ENCODE assay signal across 8 cellular contexts in genomic region chr1:17569200-17570139, GRCh38. TPM values are rescaled to one million over a fixed set of nuclear protein-coding genes. Genes with fewer than 3 reads are reported as not detected.
DNase-seq lines count a peak whose midpoint lies in the region; ATAC-seq, FAIRE-seq and TF ChIP-seq lines count a peak whose summit lies in the region.
"Had no signal": no experiment of that assay in that cellular context is flagged by ENCODE, and none has a peak within 500 bp of the region (broad histone marks: within the 10 kb centered on the region; RNA-seq: fewer than 3 reads in every experiment).

No MANE protein-coding gene starts in this region.

- POLR2A ChIA-PET in H1 (lab: Charles Lee; ENCODE audit: partially characterized antibody) = interaction anchor here (0.7 to 10.3 kb wide), 6 partner anchors 8 to 67 kb away, joined by 3 to 102 read pairs (median 4); no protein-coding TSS in a partner anchor

- H3K9me3 ChIP-seq in H1 (ENCODE audit: insufficient read depth in 2 of 2, low read depth in 1 of 2, low read length in 1 of 2) = no peaks in the 10 kb centered on the region

- H2AFZ ChIP-seq in H1 (ENCODE audit: low read length) = no peak overlapping the region

- TF ChIP-seq POLR2A in H1 (IDR thresholded peaks at IDR 0.05; ENCODE audit: control extremely low read depth in 1 of 2, low read depth in 2 of 2, low read length in 2 of 2) = no peak

- peak overlapping the region; percentile 66 for H2BK120ac ChIP-seq in H1 (replicated peaks; ENCODE audit: low read depth, low read length)
- H2BK120ac ChIP-seq in mesendoderm (ENCODE audit: low read depth, low read length) = no peak overlapping the region

- no peak overlapping the region for H3K56ac ChIP-seq in H1 (replicated peaks; ENCODE audit: insufficient read length, low read depth, low read length)
- H3K56ac ChIP-seq in mesendoderm (ENCODE audit: low read length) = peak overlapping the region; percentile 44

- peak overlapping the region; percentile 97; the same call in 1 of the 2 replicates for H2BK15ac ChIP-seq in H1 (ENCODE audit: low read length)
- H2BK15ac ChIP-seq in mesendoderm (replicated peaks; ENCODE audit: low read depth) = no peak overlapping the region

- H3K4me2 ChIP-seq in H1 (ENCODE audit: insufficient read depth in 1 of 2, low read depth in 2 of 2, low read length in 2 of 2) = peak overlapping the region; percentile 8 to 19; a peak in 2 of 4 replicates
- no peak overlapping the region for H3K4me2 ChIP-seq in mesendoderm (ENCODE audit: low read length)

- DNase-seq in MV-4-11 (lab: John Stamatoyannopoulos, UW) (peak; percentile 95), H1 (ENCODE audit: low read depth in 1 of 2, low spot score in 2 of 2) (no peak), mesendoderm (peak; percentile 74), urothelium cell line (ENCODE audit: low spot score) (peak; percentile 84)

- H2BK12ac ChIP-seq in H1 (ENCODE audit: low read depth, low read length) = peak overlapping the region; percentile 75; the same call in 1 of the 2 replicates

- 0 out of 2 replicates have a peak overlapping the region, but pooled peaks have one; percentile 48 for H2BK20ac ChIP-seq in H1 (ENCODE audit: low read length)

- H3K4me3 ChIP-seq in H1 (ENCODE audit: extremely low read depth in 1 of 4, insufficient read depth in 2 of 4, low read depth in 3 of 4, low read length in 4 of 4) = 0 out of 8 replicates have a peak overlapping the region, but pooled peaks of 1 of the 4 experiments have one; percentile 8
- no peak overlapping the region for H3K4me3 ChIP-seq in mesendoderm (ENCODE audit: low read length)

- H2BK5ac ChIP-seq in H1 (ENCODE audit: low read depth, low read length) = peak overlapping the region; percentile 87; the same call in 1 of the 2 replicates
- no peak overlapping the region for H2BK5ac ChIP-seq in mesendoderm (ENCODE audit: low read length)

- TF ChIP-seq EP300 in H1 (IDR thresholded peaks at IDR 0.05; ENCODE audit: borderline replicate concordance in 1 of 2, low read depth in 2 of 2, low read length in 2 of 2) = no peak

- H3K18ac ChIP-seq in H1 (ENCODE audit: extremely low read depth, low read length) (peak overlapping the region; percentile 89), mesendoderm (ENCODE audit: low read length) (peak overlapping the region; percentile 13)

- H4K8ac ChIP-seq in H1 (ENCODE audit: extremely low read depth, insufficient read depth, low read length) (peak overlapping the region; percentile 39; the same call in 1 of the 2 replicates), mesendoderm (ENCODE audit: low read depth, low read length) (no peak overlapping the region)

- CTCF ChIA-PET in H1 (lab: Charles Lee; ENCODE audit: partially characterized antibody) = interaction anchor here (0.6 to 86.2 kb wide), 10 partner anchors 8 to 296 kb away, joined by 3 to 1640 read pairs (median 11); no protein-coding TSS in a partner anchor

- ATAC-seq in HG03469 (IDR thresholded peaks at IDR 0.05; ENCODE audit: unreplicated experiment) = no peak
- ATAC-seq in HG03378 (IDR thresholded peaks at IDR 0.05; ENCODE audit: unreplicated experiment) = no peak
- ATAC-seq in GM19035 (IDR thresholded peaks at IDR 0.05; ENCODE audit: unreplicated experiment) = no peak

- peaks cover 5 to 96% of the 10 kb centered on the region in 2 experiments; a peak in 2 of 4 replicates for H3K79me2 ChIP-seq in H1 (ENCODE audit: control insufficient read depth in 1 of 2, insufficient read depth in 2 of 2, low read length in 2 of 2)
- peaks cover 20% of the 10 kb centered on the region for H3K79me2 ChIP-seq in mesendoderm (ENCODE audit: control insufficient read depth, insufficient read depth, low read length)

- 0 out of 2 replicates have a peak, but pooled peaks cover 2% of the 10 kb centered on the region for H3K23me2 ChIP-seq in H1 (ENCODE audit: low read depth, low read length)

- 72% methylated on average over 15 of the region's 16 CpGs; no CpG with 5 or more reads in 1 of the 2 experiments for WGBS in H1 (ENCODE audit: extremely low coverage in 1 of 2, insufficient coverage in 1 of 2, insufficient read length in 1 of 2, insufficient replicate concordance in 2 of 2, low coverage in 1 of 2, low lambda C conversion rate in 2 of 2, missing lambda C conversion rate in 1 of 2), 2 experiments
- WGBS in mesendoderm (ENCODE audit: extremely low coverage, insufficient coverage, low lambda C conversion rate) = no CpG with 5 or more reads among the region's 16 CpGs

- peaks cover 7 to 12% of the 10 kb centered on the region in 2 experiments for H4K20me1 ChIP-seq in H1 (replicated peaks in 1 of 2; ENCODE audit: control insufficient read depth in 1 of 2, insufficient read depth in 2 of 2, low read length in 2 of 2)

- H3K27ac ChIP-seq in H1 (ENCODE audit: low read depth, low read length) (peak overlapping the region; percentile 24; the same call in 1 of the 2 replicates), mesendoderm (ENCODE audit: low read depth, low read length) (peak overlapping the region; percentile 29)

- no peak overlapping the region for H3K14ac ChIP-seq in H1 (ENCODE audit: insufficient read length)

- H3K23ac ChIP-seq in H1 (ENCODE audit: insufficient read length) (no peak overlapping the region), mesendoderm (ENCODE audit: low read length) (no peak overlapping the region)

- H3K79me1 ChIP-seq in H1 (ENCODE audit: low read depth, low read length) (peaks cover 36% of the 10 kb centered on the region), mesendoderm (ENCODE audit: low read length) (peaks cover 20% of the 10 kb centered on the region)

- H3K36me3 ChIP-seq in H1 (ENCODE audit: control insufficient read depth in 2 of 4, insufficient read depth in 4 of 4, low read length in 3 of 4) (no peaks in the 10 kb centered on the region), mesendoderm (ENCODE audit: control insufficient read depth, insufficient read depth, low read length) (no peaks in the 10 kb centered on the region)

- H3K4me1 ChIP-seq in H1 (replicated peaks in 1 of 4; ENCODE audit: control insufficient read depth in 3 of 4, insufficient read depth in 4 of 4, low read length in 3 of 4) (peaks cover 23 to 78% (median 60%) of the 10 kb centered on the region in 4 experiments), mesendoderm (ENCODE audit: control insufficient read depth, low read depth, low read length) (peaks cover 17% of the 10 kb centered on the region)

- FAIRE-seq in H1 (lab: Jason Lieb, UNC) (no peak), urothelium cell line (lab: Jason Lieb, UNC) (peak; percentile 37)
- FAIRE-seq: islet of Langerhans had no signal

- H2AK5ac ChIP-seq in H1 (ENCODE audit: low read depth, low read length) (peak overlapping the region; percentile 87; the same call in 1 of the 2 replicates), mesendoderm (ENCODE audit: low read length) (no peak overlapping the region)

- no peak for TF ChIP-seq CTCF in H1 (IDR thresholded peaks at IDR 0.05; ENCODE audit: control extremely low read depth in 1 of 3, insufficient read depth in 1 of 3, low read depth in 1 of 3, low read length in 3 of 3)

- H4K91ac ChIP-seq in H1 (replicated peaks; ENCODE audit: insufficient read length, low read length) = peak overlapping the region; percentile 89

- H3K27me3 ChIP-seq in H1 (replicated peaks in 1 of 4; ENCODE audit: control insufficient read depth in 3 of 4, extremely low read depth in 1 of 4, insufficient read depth in 3 of 4, low read length in 3 of 4) (no peaks in the 10 kb centered on the region), mesendoderm (ENCODE audit: insufficient read depth, low read length, poor library complexity) (no peaks in the 10 kb centered on the region)

- H3K4ac ChIP-seq in H1 (replicated peaks; ENCODE audit: insufficient read length, low read depth, low read length) (peak overlapping the region; percentile 63), mesendoderm (ENCODE audit: low read depth, low read length) (no peak overlapping the region)

- 0 out of 7 replicates have a peak overlapping the region, but pooled peaks of 1 of the 4 experiments have one; percentile 3 for H3K9ac ChIP-seq in H1 (replicated peaks in 1 of 4; ENCODE audit: extremely low read depth in 1 of 4, low read depth in 3 of 4, low read length in 3 of 4)
- H3K9ac ChIP-seq in mesendoderm (ENCODE audit: low read length) = peak overlapping the region; percentile 32

- no peak for TF ChIP-seq RAD21 in H1 (IDR thresholded peaks at IDR 0.05 in 1 of 2, conservative IDR thresholded peaks at IDR 0.05 in 1 of 2; ENCODE audit: low read depth in 2 of 2, low read length in 2 of 2)

- H4K5ac ChIP-seq in H1 (ENCODE audit: insufficient read length, low read depth, low read length) = no peak overlapping the region
- H4K5ac ChIP-seq in mesendoderm (ENCODE audit: low read length) = no peak overlapping the region

TF ChIP-seq in H1, 55 proteins besides CTCF, POLR2A, EP300 and RAD21:
- TF ChIP-seq TBP (IDR thresholded peaks at IDR 0.05; ENCODE audit: low read depth, low read length) (no peak), JUND (IDR thresholded peaks at IDR 0.05; ENCODE audit: low read length) (peak; percentile 60; the same call in 1 of the 2 replicates)

RNA-seq across cellular contexts. Expression of gene ARHGEF10L, which starts 30.0 kb away (rescaled TPM):
- total RNA-seq in H1 (2021; fragmentation: NEBNext Ultra II Directional; extraction: Animal tissue kit (Norgen Biotek cat#: 25700)) = 38.0 and 39.6 TPM in 2 replicates
- 33.6 and 55.3 TPM in 2 replicates for polyA plus RNA-seq in H1 (2011; rRNA removed)
- 43.2 TPM for polyA plus RNA-seq in H1 (2011; cell fraction: cytosol; rRNA removed)
- 171 TPM for polyA plus RNA-seq in H1 (2011; cell fraction: nucleus; rRNA removed)
- 23.6 to 37.7 TPM (median 33.8 TPM) in 4 replicates for polyA plus RNA-seq in H1 (2012, experiment 1 of 2)
- 27.2 TPM for polyA plus RNA-seq in H1 (2012, experiment 2 of 2)
- polyA plus RNA-seq in H1 (2013, experiment 1 of 2) = 17.0 TPM
- polyA plus RNA-seq in H1 (2013, experiment 2 of 2) = 16.9 TPM
- polyA minus RNA-seq in H1 (2011; rRNA and poly(A)+ RNA removed) = 46.7 and 47.4 TPM in 2 replicates
- polyA minus RNA-seq in H1 (2011; cell fraction: cytosol; rRNA and poly(A)+ RNA removed) = 33.8 TPM
- 74.8 TPM for polyA minus RNA-seq in H1 (2011; cell fraction: nucleus; rRNA and poly(A)+ RNA removed)
- polyA plus RNA-seq in mesendoderm (2013, experiment 1 of 2) = 7.9 TPM
- 7.7 TPM for polyA plus RNA-seq in mesendoderm (2013, experiment 2 of 2)

Comparison
In these comparisons a context has a peak if more than half of its experiments do, and no peak if none do; other contexts are left out.
1. DNase-seq: peak in MV-4-11 (single experiment), mesendoderm (single experiment) and urothelium cell line (single experiment); none in H1 (0 of 2).